In the genomic region with DNA sequence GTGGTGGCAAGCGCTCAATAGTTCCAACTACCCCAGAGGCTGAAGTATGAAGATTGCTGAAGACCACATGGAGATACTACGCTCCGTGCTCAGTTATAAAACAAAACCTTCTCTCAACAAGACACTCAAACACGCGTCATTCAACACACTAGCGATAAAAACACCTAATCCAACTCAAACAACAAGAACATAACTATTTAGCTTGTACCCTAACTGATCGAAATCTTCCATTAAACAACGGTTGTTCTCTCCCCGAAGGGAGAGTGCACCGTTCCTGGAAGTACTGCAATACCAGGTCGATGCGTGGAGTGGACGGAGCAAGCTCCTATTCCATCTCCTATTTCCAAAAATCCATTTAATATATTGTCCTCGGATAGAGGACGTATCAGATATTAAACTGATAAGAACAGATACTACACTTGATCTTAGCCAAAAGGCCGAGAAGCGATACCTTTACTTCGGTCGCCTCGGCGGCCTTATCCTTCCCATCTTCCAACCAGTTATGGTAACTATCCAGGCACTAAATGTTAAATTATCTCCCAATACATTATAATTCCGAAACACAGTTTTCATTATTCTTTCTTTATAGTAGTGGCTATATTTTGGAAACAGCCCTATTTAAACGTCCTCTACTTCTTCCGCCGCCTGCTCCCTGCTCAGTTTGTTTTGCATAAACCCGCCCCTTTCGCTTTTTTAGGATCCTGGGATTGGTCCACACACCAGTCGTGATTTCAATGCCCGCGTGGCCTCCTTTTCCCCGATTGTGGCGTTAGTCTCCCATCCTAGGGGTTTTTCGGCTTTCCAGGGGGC, we compare ENCODE assay signal across 1 cellular context.
TF ChIP-seq lines count a peak whose summit lies in the region.

No MANE protein-coding gene starts in this region.

TF ChIP-seq in HepG2, 621 proteins besides CTCF, POLR2A, EP300 and RAD21 (continued from another document and continues in another):
- TF ChIP-seq, protein P1, sequence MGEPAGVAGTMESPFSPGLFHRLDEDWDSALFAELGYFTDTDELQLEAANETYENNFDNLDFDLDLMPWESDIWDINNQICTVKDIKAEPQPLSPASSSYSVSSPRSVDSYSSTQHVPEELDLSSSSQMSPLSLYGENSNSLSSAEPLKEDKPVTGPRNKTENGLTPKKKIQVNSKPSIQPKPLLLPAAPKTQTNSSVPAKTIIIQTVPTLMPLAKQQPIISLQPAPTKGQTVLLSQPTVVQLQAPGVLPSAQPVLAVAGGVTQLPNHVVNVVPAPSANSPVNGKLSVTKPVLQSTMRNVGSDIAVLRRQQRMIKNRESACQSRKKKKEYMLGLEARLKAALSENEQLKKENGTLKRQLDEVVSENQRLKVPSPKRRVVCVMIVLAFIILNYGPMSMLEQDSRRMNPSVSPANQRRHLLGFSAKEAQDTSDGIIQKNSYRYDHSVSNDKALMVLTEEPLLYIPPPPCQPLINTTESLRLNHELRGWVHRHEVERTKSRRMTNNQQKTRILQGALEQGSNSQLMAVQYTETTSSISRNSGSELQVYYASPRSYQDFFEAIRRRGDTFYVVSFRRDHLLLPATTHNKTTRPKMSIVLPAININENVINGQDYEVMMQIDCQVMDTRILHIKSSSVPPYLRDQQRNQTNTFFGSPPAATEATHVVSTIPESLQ (CRISPR knock-in tag; conservative IDR thresholded peaks at IDR 0.05) = peak; percentile 98
- TF ChIP-seq CBFB (CRISPR knock-in tag; IDR thresholded peaks at IDR 0.05) = peak; percentile 62; the same call in 1 of the 2 replicates
- TF ChIP-seq KDM2A (CRISPR knock-in tag; IDR thresholded peaks at IDR 0.05; ENCODE audit: borderline replicate concordance, low read depth) = peak; percentile 6; the same call in 1 of the 2 replicates
- no peak for TF ChIP-seq CCAR2 (optimal IDR thresholded peaks at IDR 0.05; ENCODE audit: low read depth, low read length)
- 0 out of 2 replicates have a peak, but pooled peaks have one; percentile 77 for TF ChIP-seq ZNF720 (CRISPR knock-in tag; IDR thresholded peaks at IDR 0.05)
- peak; percentile 69; the same call in 1 of the 2 replicates for TF ChIP-seq ZFP36L1 (CRISPR knock-in tag; IDR thresholded peaks at IDR 0.05)
- peak; percentile 60 for TF ChIP-seq ZNF629 (CRISPR knock-in tag; conservative IDR thresholded peaks at IDR 0.05)
- peak; percentile 98 for TF ChIP-seq ZNF780A (CRISPR knock-in tag; IDR thresholded peaks at IDR 0.05)
- peak; percentile 100 for TF ChIP-seq GATA4 (IDR thresholded peaks at IDR 0.05; ENCODE audit: borderline replicate concordance, low read depth)
- no peak for TF ChIP-seq BHLHE40 (IDR thresholded peaks at IDR 0.05; ENCODE audit: low read length)
- TF ChIP-seq ZNF558 (CRISPR knock-in tag; IDR thresholded peaks at IDR 0.05; ENCODE audit: borderline replicate concordance) = no peak
- TF ChIP-seq, protein P2, sequence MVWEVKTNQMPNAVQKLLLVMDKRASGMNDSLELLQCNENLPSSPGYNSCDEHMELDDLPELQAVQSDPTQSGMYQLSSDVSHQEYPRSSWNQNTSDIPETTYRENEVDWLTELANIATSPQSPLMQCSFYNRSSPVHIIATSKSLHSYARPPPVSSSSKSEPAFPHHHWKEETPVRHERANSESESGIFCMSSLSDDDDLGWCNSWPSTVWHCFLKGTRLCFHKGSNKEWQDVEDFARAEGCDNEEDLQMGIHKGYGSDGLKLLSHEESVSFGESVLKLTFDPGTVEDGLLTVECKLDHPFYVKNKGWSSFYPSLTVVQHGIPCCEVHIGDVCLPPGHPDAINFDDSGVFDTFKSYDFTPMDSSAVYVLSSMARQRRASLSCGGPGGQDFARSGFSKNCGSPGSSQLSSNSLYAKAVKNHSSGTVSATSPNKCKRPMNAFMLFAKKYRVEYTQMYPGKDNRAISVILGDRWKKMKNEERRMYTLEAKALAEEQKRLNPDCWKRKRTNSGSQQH (CRISPR knock-in tag; IDR thresholded peaks at IDR 0.05; ENCODE audit: low read depth) = peak; percentile 64; the same call in 1 of the 2 replicates
- peak; percentile 76; the same call in 1 of the 2 replicates for TF ChIP-seq DMAP1 (CRISPR knock-in tag; IDR thresholded peaks at IDR 0.05)
- TF ChIP-seq MXD4 (CRISPR knock-in tag; IDR thresholded peaks at IDR 0.05) = peak; percentile 69; the same call in 1 of the 2 replicates
- TF ChIP-seq, protein P3, sequence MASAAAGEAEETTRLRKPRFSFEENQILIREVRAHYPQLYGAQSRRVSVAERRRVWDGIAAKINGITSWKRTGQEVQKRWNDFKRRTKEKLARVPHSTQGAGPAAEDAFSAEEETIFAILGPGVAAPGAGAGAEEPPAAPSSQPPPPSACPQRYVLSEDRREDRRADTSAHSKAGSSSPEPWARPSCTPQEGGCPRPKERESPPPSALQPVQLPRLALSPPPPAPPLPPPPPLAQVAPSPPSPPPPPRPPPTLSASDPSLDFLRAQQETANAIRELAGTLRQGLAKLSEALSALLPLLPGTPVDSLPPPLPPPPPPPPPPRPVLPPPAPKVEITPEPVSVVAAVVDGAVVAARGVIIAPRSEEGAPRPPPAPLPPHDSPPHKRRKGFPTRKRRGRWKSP (CRISPR knock-in tag; IDR thresholded peaks at IDR 0.05) = peak; percentile 91; the same call in 1 of the 2 replicates
- TF ChIP-seq ZNF367 (CRISPR knock-in tag; IDR thresholded peaks at IDR 0.05; ENCODE audit: borderline replicate concordance) = peak; percentile 75; the same call in 1 of the 2 replicates
- peak; percentile 69; the same call in 1 of the 2 replicates for TF ChIP-seq ZSCAN31 (CRISPR knock-in tag; IDR thresholded peaks at IDR 0.05; ENCODE audit: low read depth)
- peak; percentile 69 for TF ChIP-seq RARA (CRISPR knock-in tag; IDR thresholded peaks at IDR 0.05)
- TF ChIP-seq, protein P4, sequence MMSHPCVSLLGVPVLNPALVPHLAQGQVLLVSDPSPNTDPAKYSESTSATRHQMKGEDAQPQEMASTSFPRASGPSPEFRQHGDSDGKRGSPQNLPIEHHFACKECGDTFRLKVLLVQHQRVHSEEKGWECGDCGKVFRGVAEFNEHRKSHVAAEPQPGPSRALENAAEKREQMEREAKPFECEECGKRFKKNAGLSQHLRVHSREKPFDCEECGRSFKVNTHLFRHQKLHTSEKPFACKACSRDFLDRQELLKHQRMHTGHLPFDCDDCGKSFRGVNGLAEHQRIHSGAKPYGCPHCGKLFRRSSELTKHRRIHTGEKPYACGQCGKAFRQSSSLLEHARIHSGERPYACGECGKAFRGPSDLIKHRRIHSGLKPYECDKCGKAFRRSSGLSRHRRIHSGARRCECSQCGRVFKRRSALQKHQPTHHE (CRISPR knock-in tag; IDR thresholded peaks at IDR 0.05; ENCODE audit: borderline replicate concordance) = peak; percentile 78; the same call in 1 of the 2 replicates
- peak; percentile 84; the same call in 1 of the 2 replicates for TF ChIP-seq FOXM1 (CRISPR knock-in tag; IDR thresholded peaks at IDR 0.05)
- TF ChIP-seq, protein P5, sequence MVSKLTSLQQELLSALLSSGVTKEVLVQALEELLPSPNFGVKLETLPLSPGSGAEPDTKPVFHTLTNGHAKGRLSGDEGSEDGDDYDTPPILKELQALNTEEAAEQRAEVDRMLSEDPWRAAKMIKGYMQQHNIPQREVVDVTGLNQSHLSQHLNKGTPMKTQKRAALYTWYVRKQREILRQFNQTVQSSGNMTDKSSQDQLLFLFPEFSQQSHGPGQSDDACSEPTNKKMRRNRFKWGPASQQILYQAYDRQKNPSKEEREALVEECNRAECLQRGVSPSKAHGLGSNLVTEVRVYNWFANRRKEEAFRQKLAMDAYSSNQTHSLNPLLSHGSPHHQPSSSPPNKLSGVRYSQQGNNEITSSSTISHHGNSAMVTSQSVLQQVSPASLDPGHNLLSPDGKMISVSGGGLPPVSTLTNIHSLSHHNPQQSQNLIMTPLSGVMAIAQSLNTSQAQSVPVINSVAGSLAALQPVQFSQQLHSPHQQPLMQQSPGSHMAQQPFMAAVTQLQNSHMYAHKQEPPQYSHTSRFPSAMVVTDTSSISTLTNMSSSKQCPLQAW (CRISPR knock-in tag; IDR thresholded peaks at IDR 0.05) = 0 out of 2 replicates have a peak, but pooled peaks have one; percentile 39
- peak; percentile 53; the same call in 1 of the 2 replicates for TF ChIP-seq ZNF772 (CRISPR knock-in tag; IDR thresholded peaks at IDR 0.05)
- TF ChIP-seq MED8 (CRISPR knock-in tag; IDR thresholded peaks at IDR 0.05; ENCODE audit: insufficient replicate concordance) = peak; percentile 100
- 0 out of 2 replicates have a peak, but pooled peaks have one; percentile 70 for TF ChIP-seq REXO4 (CRISPR knock-in tag; IDR thresholded peaks at IDR 0.05; ENCODE audit: borderline replicate concordance)
- peak; percentile 20; the same call in 1 of the 2 replicates for TF ChIP-seq RFX3 (CRISPR knock-in tag; IDR thresholded peaks at IDR 0.05)
- TF ChIP-seq ZNF180 (CRISPR knock-in tag; IDR thresholded peaks at IDR 0.05; ENCODE audit: borderline replicate concordance, low read depth) = peak; percentile 82; the same call in 1 of the 2 replicates
- TF ChIP-seq FOXA3 (CRISPR knock-in tag; IDR thresholded peaks at IDR 0.05) = peak; percentile 91
- TF ChIP-seq, protein P6, sequence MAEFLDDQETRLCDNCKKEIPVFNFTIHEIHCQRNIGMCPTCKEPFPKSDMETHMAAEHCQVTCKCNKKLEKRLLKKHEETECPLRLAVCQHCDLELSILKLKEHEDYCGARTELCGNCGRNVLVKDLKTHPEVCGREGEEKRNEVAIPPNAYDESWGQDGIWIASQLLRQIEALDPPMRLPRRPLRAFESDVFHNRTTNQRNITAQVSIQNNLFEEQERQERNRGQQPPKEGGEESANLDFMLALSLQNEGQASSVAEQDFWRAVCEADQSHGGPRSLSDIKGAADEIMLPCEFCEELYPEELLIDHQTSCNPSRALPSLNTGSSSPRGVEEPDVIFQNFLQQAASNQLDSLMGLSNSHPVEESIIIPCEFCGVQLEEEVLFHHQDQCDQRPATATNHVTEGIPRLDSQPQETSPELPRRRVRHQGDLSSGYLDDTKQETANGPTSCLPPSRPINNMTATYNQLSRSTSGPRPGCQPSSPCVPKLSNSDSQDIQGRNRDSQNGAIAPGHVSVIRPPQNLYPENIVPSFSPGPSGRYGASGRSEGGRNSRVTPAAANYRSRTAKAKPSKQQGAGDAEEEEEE (CRISPR knock-in tag; IDR thresholded peaks at IDR 0.05; ENCODE audit: borderline replicate concordance) = no peak
- TF ChIP-seq ZKSCAN8 (CRISPR knock-in tag; IDR thresholded peaks at IDR 0.05; ENCODE audit: borderline replicate concordance) = peak; percentile 97
- TF ChIP-seq HES4 (CRISPR knock-in tag; IDR thresholded peaks at IDR 0.05; ENCODE audit: borderline replicate concordance) = no peak; the same call in 1 of the 2 replicates
- TF ChIP-seq ZNF121 (CRISPR knock-in tag; IDR thresholded peaks at IDR 0.05) = peak; percentile 59
- peak; percentile 67 for TF ChIP-seq JUND (CRISPR knock-in tag; IDR thresholded peaks at IDR 0.05)
- TF ChIP-seq, protein P7, sequence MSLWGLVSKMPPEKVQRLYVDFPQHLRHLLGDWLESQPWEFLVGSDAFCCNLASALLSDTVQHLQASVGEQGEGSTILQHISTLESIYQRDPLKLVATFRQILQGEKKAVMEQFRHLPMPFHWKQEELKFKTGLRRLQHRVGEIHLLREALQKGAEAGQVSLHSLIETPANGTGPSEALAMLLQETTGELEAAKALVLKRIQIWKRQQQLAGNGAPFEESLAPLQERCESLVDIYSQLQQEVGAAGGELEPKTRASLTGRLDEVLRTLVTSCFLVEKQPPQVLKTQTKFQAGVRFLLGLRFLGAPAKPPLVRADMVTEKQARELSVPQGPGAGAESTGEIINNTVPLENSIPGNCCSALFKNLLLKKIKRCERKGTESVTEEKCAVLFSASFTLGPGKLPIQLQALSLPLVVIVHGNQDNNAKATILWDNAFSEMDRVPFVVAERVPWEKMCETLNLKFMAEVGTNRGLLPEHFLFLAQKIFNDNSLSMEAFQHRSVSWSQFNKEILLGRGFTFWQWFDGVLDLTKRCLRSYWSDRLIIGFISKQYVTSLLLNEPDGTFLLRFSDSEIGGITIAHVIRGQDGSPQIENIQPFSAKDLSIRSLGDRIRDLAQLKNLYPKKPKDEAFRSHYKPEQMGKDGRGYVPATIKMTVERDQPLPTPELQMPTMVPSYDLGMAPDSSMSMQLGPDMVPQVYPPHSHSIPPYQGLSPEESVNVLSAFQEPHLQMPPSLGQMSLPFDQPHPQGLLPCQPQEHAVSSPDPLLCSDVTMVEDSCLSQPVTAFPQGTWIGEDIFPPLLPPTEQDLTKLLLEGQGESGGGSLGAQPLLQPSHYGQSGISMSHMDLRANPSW (CRISPR knock-in tag; IDR thresholded peaks at IDR 0.05; ENCODE audit: borderline replicate concordance) = peak; percentile 92
- TF ChIP-seq ZC3H4 (CRISPR knock-in tag; IDR thresholded peaks at IDR 0.05; ENCODE audit: borderline replicate concordance) = peak; percentile 100
- peak; percentile 63 for TF ChIP-seq TOPORS (CRISPR knock-in tag; IDR thresholded peaks at IDR 0.05)
- TF ChIP-seq KMT2B (CRISPR knock-in tag; IDR thresholded peaks at IDR 0.05) = peak; percentile 92
- TF ChIP-seq, protein P8, sequence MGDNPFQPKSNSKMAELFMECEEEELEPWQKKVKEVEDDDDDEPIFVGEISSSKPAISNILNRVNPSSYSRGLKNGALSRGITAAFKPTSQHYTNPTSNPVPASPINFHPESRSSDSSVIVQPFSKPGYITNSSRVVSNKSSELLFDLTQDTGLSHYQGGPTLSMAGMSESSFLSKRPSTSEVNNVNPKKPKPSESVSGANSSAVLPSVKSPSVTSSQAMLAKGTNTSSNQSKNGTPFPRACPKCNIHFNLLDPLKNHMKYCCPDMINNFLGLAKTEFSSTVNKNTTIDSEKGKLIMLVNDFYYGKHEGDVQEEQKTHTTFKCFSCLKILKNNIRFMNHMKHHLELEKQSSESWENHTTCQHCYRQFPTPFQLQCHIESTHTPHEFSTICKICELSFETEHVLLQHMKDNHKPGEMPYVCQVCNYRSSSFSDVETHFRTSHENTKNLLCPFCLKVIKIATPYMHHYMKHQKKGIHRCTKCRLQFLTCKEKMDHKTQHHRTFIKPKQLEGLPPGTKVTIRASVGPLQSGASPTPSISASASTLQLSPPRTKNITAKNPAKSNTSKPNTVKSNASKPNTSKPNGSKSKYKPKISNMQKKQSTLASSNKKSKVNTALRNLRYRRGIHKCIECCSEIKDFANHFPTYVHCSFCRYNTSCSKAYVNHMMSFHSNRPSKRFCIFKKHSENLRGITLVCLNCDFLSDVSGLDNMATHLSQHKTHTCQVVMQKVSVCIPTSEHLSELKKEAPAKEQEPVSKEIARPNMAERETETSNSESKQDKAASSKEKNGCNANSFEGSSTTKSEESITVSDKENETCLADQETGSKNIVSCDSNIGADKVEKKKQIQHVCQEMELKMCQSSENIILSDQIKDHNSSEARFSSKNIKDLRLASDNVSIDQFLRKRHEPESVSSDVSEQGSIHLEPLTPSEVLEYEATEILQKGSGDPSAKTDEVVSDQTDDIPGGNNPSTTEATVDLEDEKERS (CRISPR knock-in tag; IDR thresholded peaks at IDR 0.05) = peak; percentile 72
- peak; percentile 24; the same call in 1 of the 2 replicates for TF ChIP-seq TMF1 (CRISPR knock-in tag; IDR thresholded peaks at IDR 0.05; ENCODE audit: low read depth)
- 0 out of 2 replicates have a peak, but pooled peaks have one; percentile 34 for TF ChIP-seq ZNF761 (CRISPR knock-in tag; conservative IDR thresholded peaks at IDR 0.05)
- peak; percentile 86 for TF ChIP-seq ONECUT2 (CRISPR knock-in tag; IDR thresholded peaks at IDR 0.05)
- TF ChIP-seq, protein P9, sequence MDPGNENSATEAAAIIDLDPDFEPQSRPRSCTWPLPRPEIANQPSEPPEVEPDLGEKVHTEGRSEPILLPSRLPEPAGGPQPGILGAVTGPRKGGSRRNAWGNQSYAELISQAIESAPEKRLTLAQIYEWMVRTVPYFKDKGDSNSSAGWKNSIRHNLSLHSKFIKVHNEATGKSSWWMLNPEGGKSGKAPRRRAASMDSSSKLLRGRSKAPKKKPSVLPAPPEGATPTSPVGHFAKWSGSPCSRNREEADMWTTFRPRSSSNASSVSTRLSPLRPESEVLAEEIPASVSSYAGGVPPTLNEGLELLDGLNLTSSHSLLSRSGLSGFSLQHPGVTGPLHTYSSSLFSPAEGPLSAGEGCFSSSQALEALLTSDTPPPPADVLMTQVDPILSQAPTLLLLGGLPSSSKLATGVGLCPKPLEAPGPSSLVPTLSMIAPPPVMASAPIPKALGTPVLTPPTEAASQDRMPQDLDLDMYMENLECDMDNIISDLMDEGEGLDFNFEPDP (CRISPR knock-in tag; conservative IDR thresholded peaks at IDR 0.05) = no peak
- peak; percentile 92 for TF ChIP-seq HOXD1 (CRISPR knock-in tag; IDR thresholded peaks at IDR 0.05)
- TF ChIP-seq MTF1 (CRISPR knock-in tag; IDR thresholded peaks at IDR 0.05) = peak; percentile 94
